9 cellular contexts compared by ENCODE assay signal in genomic region chr16:85528528-85529387, GRCh38.
DNase-seq lines count a peak whose midpoint lies in the region; ATAC-seq and TF ChIP-seq lines count a peak whose summit lies in the region.
"Had no signal": no experiment of that assay in that cellular context is flagged by ENCODE, and none has a peak within 500 bp of the region (broad histone marks: within the 10 kb centered on the region; RNA-seq: fewer than 3 reads in every experiment).

No MANE protein-coding gene starts in this region.

- H3K9me3 ChIP-seq in heart right ventricle (no peaks in the 10 kb centered on the region), transverse colon (no peaks in the 10 kb centered on the region), Karpas-422 (ENCODE audit: low read length) (no peaks in the 10 kb centered on the region)

- H3K4me3 ChIP-seq in heart right ventricle (no peak overlapping the region), transverse colon (no peak overlapping the region), Karpas-422 (ENCODE audit: low read length) (no peak overlapping the region)

- no peak for TF ChIP-seq POLR2A in transverse colon (IDR thresholded peaks at IDR 0.05)

- H3K79me2 ChIP-seq in Karpas-422 (ENCODE audit: low read length), result no peaks in the 10 kb centered on the region

- H3K4me1 ChIP-seq in heart right ventricle (peaks cover 21 to 58% (median 46%) of the 10 kb centered on the region in 9 donors), transverse colon (peaks cover 3 to 12% (median 8%) of the 10 kb centered on the region in 4 donors), Karpas-422 (ENCODE audit: low read length) (peaks cover 5% of the 10 kb centered on the region; the same call in 1 of the 2 replicates)

- H3K4me2 ChIP-seq in Karpas-422 (ENCODE audit: low read depth, low read length, poor library complexity, severe bottlenecking), result no peak overlapping the region

- 0 out of 2 replicates have a peak, but pooled peaks cover 3% of the 10 kb centered on the region for H4K20me1 ChIP-seq in Karpas-422 (ENCODE audit: insufficient read depth, low read depth, low read length)

- ATAC-seq in heart right ventricle (peak in 3 of 8 donors; percentile 9 to 35 (median 15)), GM21737 (IDR thresholded peaks at IDR 0.05; ENCODE audit: unreplicated experiment) (no peak)

- H3K27me3 ChIP-seq in heart right ventricle, result no peaks in the 10 kb centered on the region
- no peaks in the 10 kb centered on the region for H3K27me3 ChIP-seq in transverse colon
- no peaks in the 10 kb centered on the region for H3K27me3 ChIP-seq in Karpas-422 (ENCODE audit: low read length)

- POLR2A ChIA-PET in activated CD4-positive, alpha-beta T cell treated with anti-CD3 and anti-CD28 coated beads, Interleukin-2, amount 10 ng/mL, durations not matched to agents 7 days and 5 days (lab: Charles Lee), result no interaction called here

- no peak overlapping the region for H2AFZ ChIP-seq in Karpas-422 (ENCODE audit: low read length)

- H3K4me3 Mint-ChIP-seq in activated CD4-positive, alpha-beta T cell treated with anti-CD3 and anti-CD28 coated beads, Interleukin-2, amount 10 ng/mL, durations not matched to agents 7 days and 5 days, result no peak overlapping the region

- no peaks in the 10 kb centered on the region for H3K36me3 ChIP-seq in heart right ventricle
- no peaks in the 10 kb centered on the region for H3K36me3 ChIP-seq in transverse colon
- no peaks in the 10 kb centered on the region for H3K36me3 ChIP-seq in Karpas-422 (ENCODE audit: insufficient read depth, low read length)

- no peaks in the 10 kb centered on the region for H3K9me3 Mint-ChIP-seq in activated CD4-positive, alpha-beta T cell treated with anti-CD3 and anti-CD28 coated beads, Interleukin-2, amount 10 ng/mL, durations not matched to agents 7 days and 5 days

- intact Hi-C loops in heart right ventricle (cut with DNase I) (no loop called here), transverse colon (cut with DNase I; ENCODE audit: low total_unique reads) (no loop called here)

- no peak for TF ChIP-seq EP300 in transverse colon (IDR thresholded peaks at IDR 0.05; ENCODE audit: low read depth)

- in situ Hi-C loops in transverse colon (cut with MboI; ENCODE audit: low pct_ligation_motif_present in 1 of 4, low pct_unique_long_range_greater_than_20kb in 1 of 4, low sequenced_read_pairs in 3 of 4), result no loop called here

- H3K4me1 Mint-ChIP-seq in activated CD4-positive, alpha-beta T cell treated with anti-CD3 and anti-CD28 coated beads, Interleukin-2, amount 10 ng/mL, durations not matched to agents 7 days and 5 days, result no peaks in the 10 kb centered on the region

- no peaks in the 10 kb centered on the region for H3K36me3 Mint-ChIP-seq in activated CD4-positive, alpha-beta T cell treated with anti-CD3 and anti-CD28 coated beads, Interleukin-2, amount 10 ng/mL, durations not matched to agents 7 days and 5 days (ENCODE audit: low read depth)

- H3K27me3 Mint-ChIP-seq in activated CD4-positive, alpha-beta T cell treated with anti-CD3 and anti-CD28 coated beads, Interleukin-2, amount 10 ng/mL, durations not matched to agents 7 days and 5 days, result no peaks in the 10 kb centered on the region

- CTCF ChIA-PET in activated CD4-positive, alpha-beta T cell treated with anti-CD3 and anti-CD28 coated beads, Interleukin-2, amount 10 ng/mL, durations not matched to agents 7 days and 5 days (lab: Charles Lee), result interaction anchor here (0.6 to 2.0 kb wide), 7 partner anchors 9 to 396 kb away, joined by 3 to 10 read pairs (median 4); no protein-coding TSS in a partner anchor

- WGBS in heart right ventricle, 2 donors, result 74 to 84% methylated on average over 21 of the region's 21 CpGs
- 85 to 89% methylated on average over 7 to 21 of the region's 21 CpGs for WGBS in transverse colon (ENCODE audit: low coverage in 1 of 2), 2 donors

- no peak overlapping the region for H3K9ac ChIP-seq in Karpas-422 (ENCODE audit: low read length)

- H3K27ac ChIP-seq in heart right ventricle (peak overlapping the region in 7 of 10 donors; percentile 33 to 87 (median 64)), transverse colon (no peak overlapping the region), Karpas-422 (ENCODE audit: low read length) (no peak overlapping the region)

- DNase-seq in activated gamma-delta T cell treated with Interleukin-2 at 50 U/mL for 16 hours, result peak; percentile 15
- DNase-seq in activated gamma-delta T cell (lab: John Stamatoyannopoulos, UW), result no peak
- DNase-seq in activated CD4-positive, alpha-beta T cell treated with anti-CD3 and anti-CD28 coated beads, Interleukin-2, amount 10 ng/mL, durations not matched to agents 7 days and 5 days, result peak; percentile 15
- DNase-seq in heart right ventricle, result no peak
- no peak for DNase-seq in transverse colon
- DNase-seq in Karpas-422, result no peak
- no peak for DNase-seq in ecto neural progenitor cell (ENCODE audit: low spot score)
- DNase-seq: NCI-H187 had no signal

- no peak overlapping the region for H3K27ac Mint-ChIP-seq in activated CD4-positive, alpha-beta T cell treated with anti-CD3 and anti-CD28 coated beads, Interleukin-2, amount 10 ng/mL, durations not matched to agents 7 days and 5 days

- no peaks in the 10 kb centered on the region for H3K9me2 ChIP-seq in Karpas-422 (replicated peaks; ENCODE audit: insufficient read depth, low read length)

- TF ChIP-seq CTCF in heart right ventricle (IDR thresholded peaks at IDR 0.05), result peak in 8 of 9 donors; percentile 28 to 58 (median 48)
- TF ChIP-seq CTCF in transverse colon (IDR thresholded peaks at IDR 0.05), result peak; percentile 45 to 52 (median 47)

Comparison
In these comparisons a context has a peak if more than half of its experiments do, and no peak if none do; other contexts are left out.
1. DNase-seq: peak in activated gamma-delta T cell treated with Interleukin-2 at 50 U/mL for 16 hours (single experiment) and activated CD4-positive, alpha-beta T cell treated with anti-CD3 and anti-CD28 coated beads, Interleukin-2, amount 10 ng/mL, durations not matched to agents 7 days and 5 days (single experiment); none in activated gamma-delta T cell (single experiment), heart right ventricle (0 of 2), transverse colon (single experiment), Karpas-422 (single experiment) and ecto neural progenitor cell (single experiment).
2. H3K27ac ChIP-seq: peak in heart right ventricle (7 of 10); none in transverse colon (0 of 4) and Karpas-422 (single experiment).